8 cellular contexts compared by ENCODE assay signal in the genomic region with DNA sequence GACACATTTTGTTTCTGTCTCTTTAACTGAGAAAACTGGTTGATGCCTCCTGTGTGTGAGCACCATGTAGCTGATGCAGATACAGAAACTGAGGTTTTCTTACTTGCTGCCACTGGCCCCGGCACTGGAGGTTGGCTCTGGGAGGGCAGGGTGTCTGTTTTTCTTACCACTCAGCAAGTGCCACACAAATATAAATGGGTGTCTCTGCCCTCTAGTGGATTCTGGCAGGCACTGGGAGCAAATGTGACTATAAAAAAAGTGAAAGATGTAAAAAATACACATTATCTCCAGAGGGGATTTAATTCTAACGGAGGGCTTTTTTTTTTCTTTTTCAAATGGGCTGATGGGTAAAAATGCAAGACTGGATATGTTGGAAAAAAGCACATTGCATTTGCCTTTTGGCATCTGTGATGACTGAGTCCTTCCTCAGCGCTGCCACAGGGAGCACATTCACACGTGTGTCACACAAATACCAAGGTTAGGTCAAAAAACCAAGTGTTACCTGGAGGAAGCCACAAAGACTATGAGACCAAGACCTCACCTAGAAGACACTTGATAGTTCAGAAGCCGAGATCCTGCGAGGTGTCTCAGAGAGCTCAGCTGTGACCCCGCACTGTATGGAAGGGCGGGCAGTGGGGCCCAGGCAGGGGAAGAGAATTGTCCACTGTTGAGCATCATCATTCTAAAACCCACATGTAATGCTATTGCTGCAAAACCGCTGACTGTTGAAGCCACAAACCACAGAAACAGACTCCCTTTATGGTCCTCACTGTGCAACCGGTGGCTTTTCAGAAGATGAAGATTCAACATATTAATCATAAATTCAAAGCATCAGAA. TPM values are rescaled to one million over a fixed set of nuclear protein-coding genes. Genes with fewer than 3 reads are reported as not detected.
DNase-seq lines count a peak whose midpoint lies in the region; ATAC-seq and TF ChIP-seq lines count a peak whose summit lies in the region.

No MANE protein-coding gene starts in this region.

- POLR2A ChIA-PET in GM10248 (lab: Yijun Ruan, JAX) = no interaction called here

- DNase-seq in GM10248 (ENCODE audit: extremely low spot score) (peak; percentile 42), KBM-7 (peak; percentile 81), SIG-M5 (lab: John Stamatoyannopoulos, UW) (peak; percentile 32), right cardiac atrium (peak; percentile 23 to 54 (median 52)), sciatic nerve (ENCODE audit: low spot score) (no peak)
- peak; percentile 37 to 68 for DNase-seq in activated naive CD4-positive, alpha-beta T cell treated with anti-CD3 and anti-CD28 coated beads, Interleukin-2, amount 50 U/mL, for 72 hours (ENCODE audit: low spot score in 2 of 2)
- peak; percentile 55 for DNase-seq in stimulated activated CD4-positive, alpha-beta T cell treated with anti-CD3 and anti-CD28 coated beads, Interleukin-15, amount 100 ng/mL, for 24 hours

- H3K36me3 Mint-ChIP-seq in activated naive CD4-positive, alpha-beta T cell treated with anti-CD3 and anti-CD28 coated beads, Interleukin-2, amount 50 U/mL, for 72 hours = no peaks in the 10 kb centered on the region

- no peak overlapping the region for H3K4me3 ChIP-seq in right cardiac atrium (ENCODE audit: low read length)

- CTCF ChIA-PET in GM10248 (lab: Yijun Ruan, JAX) = interaction anchor here (1.2 to 2.2 kb wide), 3 partner anchors 21 to 118 kb away, joined by 3 to 8 read pairs (median 5); no protein-coding TSS in a partner anchor

- no peaks in the 10 kb centered on the region for H3K27me3 ChIP-seq in right cardiac atrium (ENCODE audit: control insufficient read depth, insufficient read depth)

- TF ChIP-seq CTCF in GM10248 (IDR thresholded peaks at IDR 0.05; ENCODE audit: control extremely low read depth, extremely low read depth, low read depth, missing control alignments) = peak; percentile 64

- WGBS in right cardiac atrium = 58% methylated on average over 10 of the region's 10 CpGs

- in situ Hi-C loops in KBM-7 (cut with MboI; ENCODE audit: low pct_unique_long_range_greater_than_20kb, low sequenced_read_pairs) = no loop called here

- no peaks in the 10 kb centered on the region for H3K4me1 ChIP-seq in right cardiac atrium (ENCODE audit: control insufficient read depth, insufficient read depth, low read length)

- peak; percentile 85 for ATAC-seq in GM21825 (IDR thresholded peaks at IDR 0.05; ENCODE audit: unreplicated experiment)
- peak; percentile 87 to 89 for ATAC-seq in activated naive CD4-positive, alpha-beta T cell treated with anti-CD3 and anti-CD28 coated beads, Interleukin-2, amount 50 U/mL, for 72 hours
- ATAC-seq in right cardiac atrium = peak; percentile 37 to 61
- ATAC-seq in sciatic nerve = no peak

- no peak overlapping the region for H3K27ac ChIP-seq in right cardiac atrium (ENCODE audit: low read length)

- H3K9me3 Mint-ChIP-seq in activated naive CD4-positive, alpha-beta T cell treated with anti-CD3 and anti-CD28 coated beads, Interleukin-2, amount 50 U/mL, for 72 hours = no peaks in the 10 kb centered on the region

- peak overlapping the region in 1 of 2 donors; percentile 28 for H3K27ac Mint-ChIP-seq in activated naive CD4-positive, alpha-beta T cell treated with anti-CD3 and anti-CD28 coated beads, Interleukin-2, amount 50 U/mL, for 72 hours

- intact Hi-C loops in right cardiac atrium (cut with DNase I) = no loop called here
- intact Hi-C loops in sciatic nerve (cut with DNase I) = no loop called here

- no peaks in the 10 kb centered on the region for H3K9me3 ChIP-seq in right cardiac atrium (ENCODE audit: control insufficient read depth, low read length)

RNA-seq across cellular contexts. Expression of a gene that starts 18.9 kb away (rescaled TPM):
- total RNA-seq in activated naive CD4-positive, alpha-beta T cell treated with anti-CD3 and anti-CD28 coated beads, Interleukin-2, amount 50 U/mL, for 72 hours = 1 to 10 TPM; 2.5 to 5.9 TPM
- total RNA-seq in right cardiac atrium (1 to 10 TPM; 2.6 to 3.8 (median 2.7) TPM), sciatic nerve (10.0 TPM)
- 2.9 TPM for polyA plus RNA-seq in right cardiac atrium
